In genomic region chr11:131884461-131885073, GRCh38 we compare ENCODE assay signal across 15 cellular contexts.
DNase-seq lines count a peak whose midpoint lies in the region; ATAC-seq lines count a peak whose summit lies in the region.
"Had no signal": no experiment of that assay in that cellular context is flagged by ENCODE, and none has a peak within 500 bp of the region (broad histone marks: within the 10 kb centered on the region; RNA-seq: fewer than 3 reads in every experiment).

No MANE protein-coding gene starts in this region.

- no peak overlapping the region for H3K27ac Mint-ChIP-seq in stimulated activated memory B cell treated with anti-CD40 and anti-IgM and Interleukin-4, amounts not matched to agents 10 μg/mL and 1 μg/mL and 100 μg/mL, for 72 hours
- H3K27ac Mint-ChIP-seq: activated T-helper 1 cell treated with anti-CD3 and anti-CD28 coated beads, Interleukin-12 subunit alpha, Interleukin-12 subunit beta, Interleukin-2, Interleukin-4 antibody, amounts not matched to agents 30 ng/mL and 10 ng/mL and 1 ng/mL, durations not matched to agents 14 hours and 24 hours and 36 hours; CD4-positive, CD25-positive, alpha-beta regulatory T cell; mesothelial cell of epicardium; stimulated activated naive B cell treated with anti-CD40 and anti-IgM and Interleukin-4, amounts not matched to agents 10 μg/mL and 1 μg/mL and 100 μg/mL, for 72 hours had no signal

- no peaks in the 10 kb centered on the region for H3K4me1 Mint-ChIP-seq in stimulated activated memory B cell treated with anti-CD40 and anti-IgM and Interleukin-4, amounts not matched to agents 10 μg/mL and 1 μg/mL and 100 μg/mL, for 72 hours
- H3K4me1 Mint-ChIP-seq: CD4-positive, CD25-positive, alpha-beta regulatory T cell; stimulated activated naive B cell treated with anti-CD40 and anti-IgM and Interleukin-4, amounts not matched to agents 10 μg/mL and 1 μg/mL and 100 μg/mL, for 72 hours had no signal

- ATAC-seq in GM18909 (IDR thresholded peaks at IDR 0.05; ENCODE audit: poor library complexity, unreplicated experiment) (peak; percentile 87), HG02642 (IDR thresholded peaks at IDR 0.05; ENCODE audit: poor library complexity, unreplicated experiment) (peak; percentile 59), HG03521 (IDR thresholded peaks at IDR 0.05; ENCODE audit: unreplicated experiment) (peak; percentile 45)
- ATAC-seq in stimulated activated memory B cell treated with anti-CD40 and anti-IgM and Interleukin-4, amounts not matched to agents 10 μg/mL and 1 μg/mL and 100 μg/mL, for 72 hours = no peak
- ATAC-seq: stimulated activated naive B cell treated with anti-CD40 and anti-IgM and Interleukin-4, amounts not matched to agents 10 μg/mL and 1 μg/mL and 100 μg/mL, for 72 hours had no signal

- H3K36me3 Mint-ChIP-seq in stimulated activated memory B cell treated with anti-CD40 and anti-IgM and Interleukin-4, amounts not matched to agents 10 μg/mL and 1 μg/mL and 100 μg/mL, for 72 hours = no peaks in the 10 kb centered on the region
- H3K36me3 Mint-ChIP-seq: CD4-positive, CD25-positive, alpha-beta regulatory T cell; mesothelial cell of epicardium; stimulated activated naive B cell treated with anti-CD40 and anti-IgM and Interleukin-4, amounts not matched to agents 10 μg/mL and 1 μg/mL and 100 μg/mL, for 72 hours had no signal

- DNase-seq in kidney glomerular epithelial cell (lab: John Stamatoyannopoulos, UW) = peak; percentile 83
- no peak for DNase-seq in nucleus accumbens (lab: John Stamatoyannopoulos, UW)
- DNase-seq in stimulated activated CD4-positive, alpha-beta T cell treated with anti-CD3 and anti-CD28 coated beads, Interleukin-2, amount 100 ng/mL, for 48 hours = no peak
- no peak for DNase-seq in DMS114 treated with DMSO at 0.1 percent for 48 hours (lab: John Stamatoyannopoulos, UW; ENCODE audit: unreplicated experiment)
- DNase-seq: CD4-positive, CD25-positive, alpha-beta regulatory T cell; hypothalamus; NCI-H524 treated with DMSO at 0.1 percent for 48 hours; stimulated activated CD4-positive, alpha-beta T cell treated with anti-CD3 and anti-CD28 coated beads, Interleukin-1b, Interleukin-23, amount 100 ng/mL, for 48 hours; stimulated activated naive B cell treated with anti-CD40 and anti-IgM and Interleukin-4, amounts not matched to agents 10 μg/mL and 1 μg/mL and 100 μg/mL, for 72 hours had no signal

- H3K9me3 Mint-ChIP-seq in stimulated activated memory B cell treated with anti-CD40 and anti-IgM and Interleukin-4, amounts not matched to agents 10 μg/mL and 1 μg/mL and 100 μg/mL, for 72 hours = no peaks in the 10 kb centered on the region
- H3K9me3 Mint-ChIP-seq: activated T-helper 1 cell treated with anti-CD3 and anti-CD28 coated beads, Interleukin-12 subunit alpha, Interleukin-12 subunit beta, Interleukin-2, Interleukin-4 antibody, amounts not matched to agents 30 ng/mL and 10 ng/mL and 1 ng/mL, durations not matched to agents 14 hours and 24 hours and 36 hours; mesothelial cell of epicardium had no signal

- no peaks in the 10 kb centered on the region for H3K27me3 Mint-ChIP-seq in stimulated activated memory B cell treated with anti-CD40 and anti-IgM and Interleukin-4, amounts not matched to agents 10 μg/mL and 1 μg/mL and 100 μg/mL, for 72 hours
- H3K27me3 Mint-ChIP-seq: CD4-positive, CD25-positive, alpha-beta regulatory T cell; stimulated activated naive B cell treated with anti-CD40 and anti-IgM and Interleukin-4, amounts not matched to agents 10 μg/mL and 1 μg/mL and 100 μg/mL, for 72 hours had no signal

- no peak overlapping the region for H3K4me3 Mint-ChIP-seq in stimulated activated memory B cell treated with anti-CD40 and anti-IgM and Interleukin-4, amounts not matched to agents 10 μg/mL and 1 μg/mL and 100 μg/mL, for 72 hours
- H3K4me3 Mint-ChIP-seq: activated T-helper 1 cell treated with anti-CD3 and anti-CD28 coated beads, Interleukin-12 subunit alpha, Interleukin-12 subunit beta, Interleukin-2, Interleukin-4 antibody, amounts not matched to agents 30 ng/mL and 10 ng/mL and 1 ng/mL, durations not matched to agents 14 hours and 24 hours and 36 hours; CD4-positive, CD25-positive, alpha-beta regulatory T cell; mesothelial cell of epicardium; stimulated activated naive B cell treated with anti-CD40 and anti-IgM and Interleukin-4, amounts not matched to agents 10 μg/mL and 1 μg/mL and 100 μg/mL, for 72 hours had no signal
